Comparison of ENCODE assay signal across 12 cellular contexts in the genomic region with DNA sequence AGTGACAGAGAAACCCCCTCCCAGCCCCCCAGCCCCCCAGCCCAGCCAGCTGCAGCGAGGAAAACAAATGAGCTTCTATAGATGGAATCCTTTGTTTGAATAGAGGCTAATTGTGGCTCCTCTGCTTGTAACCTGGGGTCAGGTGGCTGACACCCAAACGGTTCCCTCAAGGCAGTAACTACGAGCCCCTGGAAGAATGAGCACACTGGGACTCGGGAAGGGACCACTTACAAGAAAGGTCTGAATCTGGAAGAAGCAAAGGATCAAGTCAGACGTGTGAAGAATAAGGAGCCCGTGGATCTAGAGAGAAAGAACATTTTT.
A peak's percentile ranks its signal among the peaks of the same experiment; 100 is the strongest.
DNase-seq lines count a peak whose midpoint lies in the region; ATAC-seq and TF ChIP-seq lines count a peak whose summit lies in the region.
"Had no signal": no experiment of that assay in that cellular context is flagged by ENCODE, and none has a peak within 500 bp of the region (broad histone marks: within the 10 kb centered on the region; RNA-seq: fewer than 3 reads in every experiment).

No MANE protein-coding gene starts in this region.

- no peaks in the 10 kb centered on the region for H3K27me3 ChIP-seq in CD8-positive, alpha-beta memory T cell (ENCODE audit: insufficient read depth, low read length, poor library complexity, severe bottlenecking)

- H3K9me3 ChIP-seq in CD8-positive, alpha-beta memory T cell (ENCODE audit: low read length) = no peaks in the 10 kb centered on the region
- H3K9me3 ChIP-seq: tibial artery had no signal

- H3K4me3 Mint-ChIP-seq in CD8-positive, alpha-beta memory T cell = peak overlapping the region in 2 of 7 donors; percentile 47 to 74
- H3K4me3 Mint-ChIP-seq in T-cell = peak overlapping the region in 1 of 3 donors; percentile 37

- peaks cover 31% of the 10 kb centered on the region for H3K4me1 ChIP-seq in CD8-positive, alpha-beta memory T cell (ENCODE audit: insufficient read depth, low read length)
- H3K4me1 ChIP-seq: tibial artery had no signal

- CTCF ChIA-PET in CD8-positive, alpha-beta memory T cell (lab: Charles Lee) = interaction anchor here (1.9 kb wide), 1 partner anchor 12 kb away, joined by 9 read pairs; no protein-coding TSS in a partner anchor
- CTCF ChIA-PET in T-cell (lab: Charles Lee) = interaction anchor here in 1 of 2 donors (0.6 kb wide), 1 partner anchor 42 kb away, joined by 6 read pairs; no protein-coding TSS in a partner anchor

- ATAC-seq in T-cell (replicated peaks in 1 of 4) (no peak), HG02678 (IDR thresholded peaks at IDR 0.05; ENCODE audit: unreplicated experiment) (no peak), GM21423 (IDR thresholded peaks at IDR 0.05; ENCODE audit: unreplicated experiment) (no peak)

- no peaks in the 10 kb centered on the region for H3K27me3 Mint-ChIP-seq in CD8-positive, alpha-beta memory T cell
- H3K27me3 Mint-ChIP-seq in T-cell = no peaks in the 10 kb centered on the region

- no peaks in the 10 kb centered on the region for H3K9me3 Mint-ChIP-seq in CD8-positive, alpha-beta memory T cell
- H3K9me3 Mint-ChIP-seq in T-cell = no peaks in the 10 kb centered on the region

- peaks cover 0 to 5% (median 0%) of the 10 kb centered on the region in 3 donors for H3K36me3 Mint-ChIP-seq in CD8-positive, alpha-beta memory T cell
- no peaks in the 10 kb centered on the region for H3K36me3 Mint-ChIP-seq in T-cell

- H3K4me1 Mint-ChIP-seq in CD8-positive, alpha-beta memory T cell = peaks cover 31 to 69% (median 49%) of the 10 kb centered on the region in 3 donors
- peaks cover 49 to 57% (median 55%) of the 10 kb centered on the region in 3 donors for H3K4me1 Mint-ChIP-seq in T-cell

- POLR2A ChIA-PET in CD8-positive, alpha-beta memory T cell (lab: Charles Lee) = no interaction called here
- POLR2A ChIA-PET in T-cell (lab: Charles Lee) = no interaction called here

- no peak for DNase-seq in CD8-positive, alpha-beta memory T cell
- DNase-seq in T-cell = no peak
- peak; percentile 18 for DNase-seq in medulla oblongata (ENCODE audit: extremely low spot score)
- no peak for DNase-seq in GDM1 (lab: John Stamatoyannopoulos, UW)
- no peak for DNase-seq in NCI-H2171 treated with DMSO at 0.1 percent for 48 hours (lab: John Stamatoyannopoulos, UW)
- DNase-seq: NCI-H2081, PC-9, tibial artery had no signal

- peak; percentile 19 for TF ChIP-seq POLR2A in GM15510 (IDR thresholded peaks at IDR 0.05; ENCODE audit: borderline replicate concordance, extremely low read depth, insufficient read length)

- no peak overlapping the region for H3K27ac ChIP-seq in CD8-positive, alpha-beta memory T cell (ENCODE audit: low read depth, low read length)
- H3K27ac ChIP-seq: KMS-11, tibial artery had no signal

- H3K4me3 ChIP-seq in CD8-positive, alpha-beta memory T cell (ENCODE audit: low read length) = no peak overlapping the region
- H3K4me3 ChIP-seq: PC-9, tibial artery had no signal

- peak overlapping the region in 6 of 8 donors; percentile 31 to 91 (median 74) for H3K27ac Mint-ChIP-seq in CD8-positive, alpha-beta memory T cell
- peak overlapping the region; percentile 68 to 83 for H3K27ac Mint-ChIP-seq in T-cell

- no peaks in the 10 kb centered on the region for H3K36me3 ChIP-seq in CD8-positive, alpha-beta memory T cell (ENCODE audit: insufficient read depth, low read length)
- H3K36me3 ChIP-seq: tibial artery had no signal
